14 cellular contexts compared by ENCODE assay signal in the genomic region with DNA sequence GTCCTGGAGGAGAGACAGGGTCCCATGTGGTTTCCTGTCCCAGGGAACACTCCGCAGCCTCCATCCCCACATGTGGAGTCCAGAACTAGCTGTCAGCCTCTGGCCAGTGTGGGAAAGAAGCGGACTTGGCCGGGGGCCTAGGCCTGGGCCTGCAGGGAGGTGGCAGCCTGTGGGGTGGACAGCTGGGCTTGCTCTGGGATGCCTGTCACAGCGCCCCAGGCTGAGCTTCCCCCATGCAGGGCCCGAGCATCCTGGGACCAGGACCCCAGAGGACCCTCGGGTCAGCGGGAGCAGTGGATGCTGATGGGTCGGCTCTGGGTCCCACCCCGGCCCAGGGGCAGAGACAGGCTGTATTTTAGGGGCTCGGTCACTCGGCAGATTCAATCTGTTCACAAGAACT. TPM values are rescaled to one million over a fixed set of nuclear protein-coding genes. Genes with fewer than 3 reads are reported as not detected.
"Had no signal": no experiment of that assay in that cellular context is flagged by ENCODE, and none has a peak within 500 bp of the region (broad histone marks: within the 10 kb centered on the region; RNA-seq: fewer than 3 reads in every experiment).

No MANE protein-coding gene starts in this region.

- ATAC-seq: activated CD4-positive, CD25-positive, alpha-beta regulatory T cell treated with anti-CD3 and anti-CD28 coated beads, Interleukin-2, amount 50 U/mL, for 24 hours; naive thymus-derived CD4-positive, alpha-beta T cell; stimulated activated naive CD8-positive, alpha-beta T cell treated with anti-CD3 and anti-CD28 coated beads, Interleukin-15, amount 100 ng/mL, for 72 hours had no signal

- H3K9me3 Mint-ChIP-seq: activated CD4-positive, alpha-beta memory T cell treated with anti-CD3 and anti-CD28 coated beads for 36 hours; activated T-helper 2 cell treated with anti-CD3 and anti-CD28 coated beads, Interferon-gamma antibody, Interleukin-2, Interleukin-4, amounts not matched to agents 10 μg/mL and 5 μg/mL and 100 μg/mL, durations not matched to agents 14 hours and 24 hours and 36 hours; naive thymus-derived CD4-positive, alpha-beta T cell; stimulated activated naive CD8-positive, alpha-beta T cell treated with anti-CD3 and anti-CD28 coated beads, Interleukin-15, amount 100 ng/mL, for 72 hours had no signal

- DNase-seq: activated CD4-positive, alpha-beta memory T cell treated with anti-CD3 and anti-CD28 coated beads for 36 hours; esophagus squamous epithelium; midbrain; naive thymus-derived CD4-positive, alpha-beta T cell; SIG-M5; stimulated activated CD4-positive, alpha-beta T cell treated with anti-CD3 and anti-CD28 coated beads, Interleukin-4, amount 100 ng/mL, for 24 hours; stimulated activated naive CD8-positive, alpha-beta T cell treated with anti-CD3 and anti-CD28 coated beads, Interleukin-15, amount 100 ng/mL, for 72 hours; testis had no signal

- H3K27me3 Mint-ChIP-seq: activated CD4-positive, alpha-beta memory T cell treated with anti-CD3 and anti-CD28 coated beads for 36 hours; naive thymus-derived CD4-positive, alpha-beta T cell; progenitor cell of endocrine pancreas; stimulated activated naive CD8-positive, alpha-beta T cell treated with anti-CD3 and anti-CD28 coated beads, Interleukin-15, amount 100 ng/mL, for 72 hours had no signal

- H3K27ac Mint-ChIP-seq: activated CD4-positive, alpha-beta memory T cell treated with anti-CD3 and anti-CD28 coated beads for 36 hours; activated T-helper 2 cell treated with anti-CD3 and anti-CD28 coated beads, Interferon-gamma antibody, Interleukin-2, Interleukin-4, amounts not matched to agents 10 μg/mL and 5 μg/mL and 100 μg/mL, durations not matched to agents 14 hours and 24 hours and 36 hours; naive thymus-derived CD4-positive, alpha-beta T cell; progenitor cell of endocrine pancreas; stimulated activated naive CD8-positive, alpha-beta T cell treated with anti-CD3 and anti-CD28 coated beads, Interleukin-15, amount 100 ng/mL, for 72 hours had no signal

- H3K36me3 Mint-ChIP-seq: activated CD4-positive, alpha-beta memory T cell treated with anti-CD3 and anti-CD28 coated beads for 36 hours; naive thymus-derived CD4-positive, alpha-beta T cell had no signal

- H3K4me3 Mint-ChIP-seq: activated CD4-positive, alpha-beta memory T cell treated with anti-CD3 and anti-CD28 coated beads for 36 hours; naive thymus-derived CD4-positive, alpha-beta T cell; stimulated activated naive CD8-positive, alpha-beta T cell treated with anti-CD3 and anti-CD28 coated beads, Interleukin-15, amount 100 ng/mL, for 72 hours had no signal

RNA-seq across cellular contexts. Expression of gene ALPP, which starts 47.5 kb away (rescaled TPM):
- total RNA-seq: activated CD4-positive, alpha-beta memory T cell treated with anti-CD3 and anti-CD28 coated beads for 36 hours; activated T-helper 2 cell treated with anti-CD3 and anti-CD28 coated beads, Interferon-gamma antibody, Interleukin-2, Interleukin-4, amounts not matched to agents 10 μg/mL and 5 μg/mL and 100 μg/mL, durations not matched to agents 14 hours and 24 hours and 36 hours; esophagus squamous epithelium; progenitor cell of endocrine pancreas; T-helper 2 cell treated with Interferon-gamma antibody and Interleukin-4, amounts not matched to agents 100 ng/mL and 5 ng/mL, for 36 hours; ureter had no signal
- polyA plus RNA-seq: keratinocyte; naive thymus-derived CD4-positive, alpha-beta T cell had no signal
